Comparison of ENCODE assay signal across 8 cellular contexts in the genomic region with DNA sequence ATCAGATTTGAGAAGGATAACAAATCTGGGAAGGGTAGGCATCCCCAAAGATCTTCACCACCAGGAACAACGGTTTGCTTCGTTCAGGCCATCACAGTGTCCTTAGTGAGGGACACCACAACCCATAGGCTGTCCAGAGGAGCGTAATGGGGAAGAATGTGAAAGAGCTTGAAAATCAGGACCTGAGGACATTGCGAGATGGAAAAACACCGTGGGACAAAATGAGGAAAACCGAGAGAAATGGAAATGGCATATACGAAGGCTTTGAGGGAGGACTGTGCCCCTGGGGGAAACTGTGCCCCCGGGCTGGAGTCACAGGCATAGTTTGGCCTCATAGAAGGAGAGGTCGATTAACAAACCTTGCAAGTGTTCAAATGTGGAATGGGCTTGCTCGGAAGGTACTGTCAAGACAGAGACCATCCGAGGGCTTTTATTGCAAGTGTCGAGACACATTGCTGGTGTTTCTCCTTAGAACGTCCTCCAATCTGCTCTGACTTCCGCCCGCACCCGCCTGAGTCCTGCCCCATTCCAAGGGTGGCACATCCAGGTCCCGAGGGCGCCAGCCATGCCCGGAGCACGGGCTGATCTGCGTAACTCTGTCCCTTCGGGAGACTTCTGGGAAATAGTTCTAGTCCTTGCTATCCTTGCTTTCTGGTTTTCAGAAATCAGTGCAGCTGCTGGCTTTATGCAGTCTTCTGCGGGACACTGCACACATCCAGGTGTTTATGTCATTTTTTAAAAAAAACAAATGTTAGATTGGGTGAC.
DNase-seq lines count a peak whose midpoint lies in the region; ATAC-seq lines count a peak whose summit lies in the region.

No MANE protein-coding gene starts in this region.

- peak; percentile 43 for DNase-seq in Ammon's horn (ENCODE audit: low spot score)
- DNase-seq in HK-2 (ENCODE audit: unreplicated experiment) = peak; percentile 64
- DNase-seq in T-helper 1 cell = peak in 3 of 5 donors; percentile 16 to 29 (median 24)
- DNase-seq in caudate nucleus (lab: John Stamatoyannopoulos, UW) = peak in 46 of 61 donors; percentile 3 to 67 (median 38)
- DNase-seq in islet precursor cell = peak; percentile 64
- DNase-seq in stimulated activated CD4-positive, alpha-beta T cell treated with anti-CD3 and anti-CD28 coated beads, Interleukin-12 subunit alpha, Interleukin-12 subunit beta, amount 100 ng/mL, for 4 hours = peak; percentile 21

- ATAC-seq in GM19035 (IDR thresholded peaks at IDR 0.05; ENCODE audit: unreplicated experiment) = peak; percentile 15
- no peak for ATAC-seq in HG02884 (IDR thresholded peaks at IDR 0.05; ENCODE audit: unreplicated experiment)

- peak overlapping the region; percentile 77 for H3K27ac ChIP-seq in caudate nucleus (ENCODE audit: low read depth, low read length)
